ENCODE assay signal across 20 cellular contexts in the genomic region with DNA sequence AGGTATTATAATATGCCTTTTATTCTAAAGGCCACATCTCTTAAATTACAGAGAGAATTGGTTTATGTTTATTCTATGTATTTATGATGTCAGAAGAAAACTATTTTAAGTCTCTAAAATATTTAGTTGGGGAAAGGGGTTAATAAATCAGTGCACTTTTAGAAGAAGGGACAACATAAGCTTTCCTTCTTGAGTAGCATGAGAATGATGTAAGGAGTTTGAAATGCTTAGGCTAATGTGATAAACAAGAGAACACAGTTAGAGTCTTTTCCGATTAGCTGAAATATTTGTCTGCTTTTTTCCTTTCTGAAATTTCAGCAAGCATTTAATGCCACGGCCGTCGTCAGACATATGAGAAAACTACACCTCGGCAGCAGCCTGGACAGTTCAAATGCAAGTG.
DNase-seq lines count a peak whose midpoint lies in the region; TF ChIP-seq lines count a peak whose summit lies in the region.
"Had no signal": no experiment of that assay in that cellular context is flagged by ENCODE, and none has a peak within 500 bp of the region (broad histone marks: within the 10 kb centered on the region; RNA-seq: fewer than 3 reads in every experiment).

No MANE protein-coding gene starts in this region.

- peaks cover 0 to 50% (median 32%) of the 10 kb centered on the region in 4 donors for H3K4me1 ChIP-seq in tibial artery

- DNase-seq in EL: peak; percentile 14
- DNase-seq in chondrocyte (ENCODE audit: low spot score): no peak
- DNase-seq in iris pigment epithelial cell (ENCODE audit: low read depth): peak; percentile 17
- DNase-seq in tibial artery: no peak
- no peak for DNase-seq in stimulated activated CD4-positive, alpha-beta T cell treated with anti-CD3 and anti-CD28 coated beads, Interleukin-2, amount 100 ng/mL, for 24 hours
- no peak for DNase-seq in NCI-H2107 treated with DMSO at 0.1 percent for 48 hours (lab: John Stamatoyannopoulos, UW; ENCODE audit: unreplicated experiment)
- DNase-seq in GDM1 (lab: John Stamatoyannopoulos, UW): no peak
- DNase-seq: ACHN, DMS79 treated with DMSO at 0.1 percent for 48 hours, GOT3, KG1, NCI-H1105 treated with DMSO at 0.1 percent for 48 hours, NCI-H1694 treated with DMSO at 0.1 percent for 48 hours, NCI-H2107, NCI-H226, NCI-H524, PC-3, RPMI8226, SHP77 treated with DMSO at 0.1 percent for 48 hours had no signal

- H3K27ac ChIP-seq in tibial artery: peak overlapping the region; percentile 36 to 47

- no peak overlapping the region for H3K4me3 Mint-ChIP-seq in chondrocyte (ENCODE audit: unreplicated experiment)
- H3K4me3 Mint-ChIP-seq: CD14-positive monocyte had no signal

- TF ChIP-seq CTCF in chondrocyte (IDR thresholded peaks at IDR 0.05) (no peak), tibial artery (IDR thresholded peaks at IDR 0.05) (no peak)

- intact Hi-C loops in tibial artery (cut with DNase I; ENCODE audit: low total_unique reads): no loop called here

- H3K27me3 ChIP-seq in tibial artery: no peaks in the 10 kb centered on the region

- no peaks in the 10 kb centered on the region for H3K36me3 ChIP-seq in tibial artery

- peak overlapping the region; percentile 91 for H3K27ac Mint-ChIP-seq in chondrocyte (ENCODE audit: unreplicated experiment)
- H3K27ac Mint-ChIP-seq: CD14-positive monocyte had no signal

- H3K4me1 Mint-ChIP-seq in chondrocyte (ENCODE audit: low read depth): peaks cover 66% of the 10 kb centered on the region
- H3K4me1 Mint-ChIP-seq: CD14-positive monocyte had no signal

- peaks cover 20% of the 10 kb centered on the region for H3K36me3 Mint-ChIP-seq in chondrocyte (ENCODE audit: low read depth)

- no peak overlapping the region for H3K4me3 ChIP-seq in tibial artery

- H3K27me3 Mint-ChIP-seq in chondrocyte (ENCODE audit: low read depth): no peaks in the 10 kb centered on the region

- no peaks in the 10 kb centered on the region for H3K9me3 ChIP-seq in tibial artery

- no peaks in the 10 kb centered on the region for H3K9me3 Mint-ChIP-seq in chondrocyte (ENCODE audit: low read depth)

Comparison
In these comparisons a context has a peak if more than half of its experiments do, and no peak if none do; other contexts are left out.
1. DNase-seq: peak in EL (single experiment) and iris pigment epithelial cell (single experiment); none in chondrocyte (single experiment), tibial artery (0 of 2), stimulated activated CD4-positive, alpha-beta T cell treated with anti-CD3 and anti-CD28 coated beads, Interleukin-2, amount 100 ng/mL, for 24 hours (0 of 2), NCI-H2107 treated with DMSO at 0.1 percent for 48 hours (single experiment) and GDM1 (single experiment).